1 cellular context compared by ENCODE assay signal in the genomic region with DNA sequence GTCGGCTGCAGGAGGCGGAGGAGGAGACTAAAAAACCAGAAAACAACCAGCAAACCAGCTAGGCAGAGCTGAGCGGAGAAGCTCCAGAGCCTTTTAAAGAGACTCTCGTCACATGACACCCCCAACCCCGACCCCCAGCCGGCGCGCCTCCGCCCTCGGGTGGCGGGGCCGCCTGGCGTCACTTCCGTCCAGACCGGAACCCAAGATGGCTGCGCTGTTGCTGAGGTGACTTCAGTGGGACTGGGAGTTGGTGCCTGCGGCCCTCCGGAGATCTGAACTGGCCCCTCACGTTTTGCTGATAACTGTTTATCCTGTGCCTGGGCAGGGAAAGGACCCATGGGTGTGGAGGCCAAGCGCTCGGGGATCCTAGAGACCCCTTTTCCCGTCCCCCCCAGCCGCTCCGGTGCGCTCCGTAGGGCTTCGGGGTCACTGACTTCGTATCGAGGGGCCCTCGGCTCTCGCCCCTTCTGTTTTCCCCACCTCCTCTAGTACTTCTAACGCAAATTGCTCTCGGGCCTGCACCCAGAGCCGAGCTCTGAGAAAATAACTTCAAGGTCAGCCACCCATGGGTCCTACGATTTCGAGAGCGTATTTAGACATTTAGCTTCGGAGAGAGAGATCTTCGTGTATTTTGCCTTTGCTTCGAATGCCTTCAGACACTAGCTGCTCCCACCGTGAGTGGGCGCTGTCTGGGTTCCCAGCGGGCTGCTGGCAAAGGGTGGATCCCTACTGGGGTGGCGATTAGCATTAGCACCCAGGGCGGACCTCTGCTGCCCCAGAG.
TF ChIP-seq lines count a peak whose summit lies in the region.

A gene with protein sequence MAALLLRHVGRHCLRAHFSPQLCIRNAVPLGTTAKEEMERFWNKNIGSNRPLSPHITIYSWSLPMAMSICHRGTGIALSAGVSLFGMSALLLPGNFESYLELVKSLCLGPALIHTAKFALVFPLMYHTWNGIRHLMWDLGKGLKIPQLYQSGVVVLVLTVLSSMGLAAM (plus strand): TSS at position 181 of the 781 bp plus-strand sequence. CDS start 25 bp downstream, at position 206.

TF ChIP-seq in K562, 482 proteins besides CTCF, POLR2A, EP300 and RAD21 (continued from another document and continues in another):
- TF ChIP-seq, protein P1, sequence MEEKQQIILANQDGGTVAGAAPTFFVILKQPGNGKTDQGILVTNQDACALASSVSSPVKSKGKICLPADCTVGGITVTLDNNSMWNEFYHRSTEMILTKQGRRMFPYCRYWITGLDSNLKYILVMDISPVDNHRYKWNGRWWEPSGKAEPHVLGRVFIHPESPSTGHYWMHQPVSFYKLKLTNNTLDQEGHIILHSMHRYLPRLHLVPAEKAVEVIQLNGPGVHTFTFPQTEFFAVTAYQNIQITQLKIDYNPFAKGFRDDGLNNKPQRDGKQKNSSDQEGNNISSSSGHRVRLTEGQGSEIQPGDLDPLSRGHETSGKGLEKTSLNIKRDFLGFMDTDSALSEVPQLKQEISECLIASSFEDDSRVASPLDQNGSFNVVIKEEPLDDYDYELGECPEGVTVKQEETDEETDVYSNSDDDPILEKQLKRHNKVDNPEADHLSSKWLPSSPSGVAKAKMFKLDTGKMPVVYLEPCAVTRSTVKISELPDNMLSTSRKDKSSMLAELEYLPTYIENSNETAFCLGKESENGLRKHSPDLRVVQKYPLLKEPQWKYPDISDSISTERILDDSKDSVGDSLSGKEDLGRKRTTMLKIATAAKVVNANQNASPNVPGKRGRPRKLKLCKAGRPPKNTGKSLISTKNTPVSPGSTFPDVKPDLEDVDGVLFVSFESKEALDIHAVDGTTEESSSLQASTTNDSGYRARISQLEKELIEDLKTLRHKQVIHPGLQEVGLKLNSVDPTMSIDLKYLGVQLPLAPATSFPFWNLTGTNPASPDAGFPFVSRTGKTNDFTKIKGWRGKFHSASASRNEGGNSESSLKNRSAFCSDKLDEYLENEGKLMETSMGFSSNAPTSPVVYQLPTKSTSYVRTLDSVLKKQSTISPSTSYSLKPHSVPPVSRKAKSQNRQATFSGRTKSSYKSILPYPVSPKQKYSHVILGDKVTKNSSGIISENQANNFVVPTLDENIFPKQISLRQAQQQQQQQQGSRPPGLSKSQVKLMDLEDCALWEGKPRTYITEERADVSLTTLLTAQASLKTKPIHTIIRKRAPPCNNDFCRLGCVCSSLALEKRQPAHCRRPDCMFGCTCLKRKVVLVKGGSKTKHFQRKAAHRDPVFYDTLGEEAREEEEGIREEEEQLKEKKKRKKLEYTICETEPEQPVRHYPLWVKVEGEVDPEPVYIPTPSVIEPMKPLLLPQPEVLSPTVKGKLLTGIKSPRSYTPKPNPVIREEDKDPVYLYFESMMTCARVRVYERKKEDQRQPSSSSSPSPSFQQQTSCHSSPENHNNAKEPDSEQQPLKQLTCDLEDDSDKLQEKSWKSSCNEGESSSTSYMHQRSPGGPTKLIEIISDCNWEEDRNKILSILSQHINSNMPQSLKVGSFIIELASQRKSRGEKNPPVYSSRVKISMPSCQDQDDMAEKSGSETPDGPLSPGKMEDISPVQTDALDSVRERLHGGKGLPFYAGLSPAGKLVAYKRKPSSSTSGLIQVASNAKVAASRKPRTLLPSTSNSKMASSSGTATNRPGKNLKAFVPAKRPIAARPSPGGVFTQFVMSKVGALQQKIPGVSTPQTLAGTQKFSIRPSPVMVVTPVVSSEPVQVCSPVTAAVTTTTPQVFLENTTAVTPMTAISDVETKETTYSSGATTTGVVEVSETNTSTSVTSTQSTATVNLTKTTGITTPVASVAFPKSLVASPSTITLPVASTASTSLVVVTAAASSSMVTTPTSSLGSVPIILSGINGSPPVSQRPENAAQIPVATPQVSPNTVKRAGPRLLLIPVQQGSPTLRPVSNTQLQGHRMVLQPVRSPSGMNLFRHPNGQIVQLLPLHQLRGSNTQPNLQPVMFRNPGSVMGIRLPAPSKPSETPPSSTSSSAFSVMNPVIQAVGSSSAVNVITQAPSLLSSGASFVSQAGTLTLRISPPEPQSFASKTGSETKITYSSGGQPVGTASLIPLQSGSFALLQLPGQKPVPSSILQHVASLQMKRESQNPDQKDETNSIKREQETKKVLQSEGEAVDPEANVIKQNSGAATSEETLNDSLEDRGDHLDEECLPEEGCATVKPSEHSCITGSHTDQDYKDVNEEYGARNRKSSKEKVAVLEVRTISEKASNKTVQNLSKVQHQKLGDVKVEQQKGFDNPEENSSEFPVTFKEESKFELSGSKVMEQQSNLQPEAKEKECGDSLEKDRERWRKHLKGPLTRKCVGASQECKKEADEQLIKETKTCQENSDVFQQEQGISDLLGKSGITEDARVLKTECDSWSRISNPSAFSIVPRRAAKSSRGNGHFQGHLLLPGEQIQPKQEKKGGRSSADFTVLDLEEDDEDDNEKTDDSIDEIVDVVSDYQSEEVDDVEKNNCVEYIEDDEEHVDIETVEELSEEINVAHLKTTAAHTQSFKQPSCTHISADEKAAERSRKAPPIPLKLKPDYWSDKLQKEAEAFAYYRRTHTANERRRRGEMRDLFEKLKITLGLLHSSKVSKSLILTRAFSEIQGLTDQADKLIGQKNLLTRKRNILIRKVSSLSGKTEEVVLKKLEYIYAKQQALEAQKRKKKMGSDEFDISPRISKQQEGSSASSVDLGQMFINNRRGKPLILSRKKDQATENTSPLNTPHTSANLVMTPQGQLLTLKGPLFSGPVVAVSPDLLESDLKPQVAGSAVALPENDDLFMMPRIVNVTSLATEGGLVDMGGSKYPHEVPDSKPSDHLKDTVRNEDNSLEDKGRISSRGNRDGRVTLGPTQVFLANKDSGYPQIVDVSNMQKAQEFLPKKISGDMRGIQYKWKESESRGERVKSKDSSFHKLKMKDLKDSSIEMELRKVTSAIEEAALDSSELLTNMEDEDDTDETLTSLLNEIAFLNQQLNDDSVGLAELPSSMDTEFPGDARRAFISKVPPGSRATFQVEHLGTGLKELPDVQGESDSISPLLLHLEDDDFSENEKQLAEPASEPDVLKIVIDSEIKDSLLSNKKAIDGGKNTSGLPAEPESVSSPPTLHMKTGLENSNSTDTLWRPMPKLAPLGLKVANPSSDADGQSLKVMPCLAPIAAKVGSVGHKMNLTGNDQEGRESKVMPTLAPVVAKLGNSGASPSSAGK (IDR thresholded peaks at IDR 0.05) = peak; percentile 43; the same call in 1 of the 2 replicates
- TF ChIP-seq ZNF324 (CRISPR knock-in tag; IDR thresholded peaks at IDR 0.05) = no peak
- no peak for TF ChIP-seq ZNF76 (CRISPR knock-in tag; IDR thresholded peaks at IDR 0.05; ENCODE audit: borderline replicate concordance)
- TF ChIP-seq GTF2E2 (tag; IDR thresholded peaks at IDR 0.05) = peak; percentile 47; the same call in 1 of the 2 replicates
- TF ChIP-seq, protein P2, sequence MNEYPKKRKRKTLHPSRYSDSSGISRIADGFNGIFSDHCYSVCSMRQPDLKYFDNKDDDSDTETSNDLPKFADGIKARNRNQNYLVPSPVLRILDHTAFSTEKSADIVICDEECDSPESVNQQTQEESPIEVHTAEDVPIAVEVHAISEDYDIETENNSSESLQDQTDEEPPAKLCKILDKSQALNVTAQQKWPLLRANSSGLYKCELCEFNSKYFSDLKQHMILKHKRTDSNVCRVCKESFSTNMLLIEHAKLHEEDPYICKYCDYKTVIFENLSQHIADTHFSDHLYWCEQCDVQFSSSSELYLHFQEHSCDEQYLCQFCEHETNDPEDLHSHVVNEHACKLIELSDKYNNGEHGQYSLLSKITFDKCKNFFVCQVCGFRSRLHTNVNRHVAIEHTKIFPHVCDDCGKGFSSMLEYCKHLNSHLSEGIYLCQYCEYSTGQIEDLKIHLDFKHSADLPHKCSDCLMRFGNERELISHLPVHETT (CRISPR knock-in tag; conservative IDR thresholded peaks at IDR 0.05 in 1 of 2, IDR thresholded peaks at IDR 0.05 in 1 of 2) = peak in 1 of 2 experiments; percentile 51; a peak in 1 of 4 replicates
- TF ChIP-seq TAF9B (IDR thresholded peaks at IDR 0.05; ENCODE audit: partially characterized antibody) = peak; percentile 96
- peak; percentile 96 for TF ChIP-seq SUPT5H (IDR thresholded peaks at IDR 0.05)
- TF ChIP-seq LEF1 (IDR thresholded peaks at IDR 0.05) = no peak
- TF ChIP-seq SIN3B (IDR thresholded peaks at IDR 0.05; ENCODE audit: low read depth) = peak; percentile 97
- TF ChIP-seq SIN3A (IDR thresholded peaks at IDR 0.05; ENCODE audit: borderline replicate concordance in 2 of 2, control insufficient read depth in 1 of 2, low read depth in 2 of 2, low read length in 2 of 2) = peak; percentile 46 to 88; a peak in 2 of 4 replicates
- TF ChIP-seq SAFB2 (IDR thresholded peaks at IDR 0.05; ENCODE audit: borderline replicate concordance, low read depth, low read length, severe bottlenecking) = no peak
- no peak for TF ChIP-seq KLF16 (IDR thresholded peaks at IDR 0.05)
- no peak for TF ChIP-seq TSC22D4 (tag; IDR thresholded peaks at IDR 0.05)
- peak; percentile 96 for TF ChIP-seq GABPA (tag; conservative IDR thresholded peaks at IDR 0.05; ENCODE audit: low read depth)
- TF ChIP-seq PTRF (tag; IDR thresholded peaks at IDR 0.05) = no peak
- TF ChIP-seq CCNT2 (IDR thresholded peaks at IDR 0.05; ENCODE audit: borderline replicate concordance, extremely low read depth, insufficient read length, low read depth, low read length) = peak; percentile 75
- no peak for TF ChIP-seq HMG20B (CRISPR knock-in tag; IDR thresholded peaks at IDR 0.05)
- TF ChIP-seq GATA2 (CRISPR knock-in tag; IDR thresholded peaks at IDR 0.05) = no peak
- TF ChIP-seq FOXA3 (CRISPR knock-in tag; conservative IDR thresholded peaks at IDR 0.05 in 1 of 2, IDR thresholded peaks at IDR 0.05 in 1 of 2) = peak in 1 of 2 experiments; percentile 57; a peak in 1 of 4 replicates
- TF ChIP-seq ZNF445 (CRISPR knock-in tag; IDR thresholded peaks at IDR 0.05; ENCODE audit: low read depth) = no peak
- TF ChIP-seq EGR1 (conservative IDR thresholded peaks at IDR 0.05) = peak; percentile 62
- 0 out of 2 replicates have a peak, but pooled peaks have one; percentile 9 for TF ChIP-seq FOXK1 (CRISPR knock-in tag; IDR thresholded peaks at IDR 0.05; ENCODE audit: borderline replicate concordance)
- TF ChIP-seq KDM2B (CRISPR knock-in tag; IDR thresholded peaks at IDR 0.05) = no peak
- TF ChIP-seq LCOR (CRISPR knock-in tag; IDR thresholded peaks at IDR 0.05) = peak; percentile 3; the same call in 1 of the 2 replicates
- TF ChIP-seq SMAD2 (IDR thresholded peaks at IDR 0.05; ENCODE audit: low read depth, low read length) = no peak
- TF ChIP-seq TRIM24 (IDR thresholded peaks at IDR 0.05) = no peak
- peak; percentile 30 to 42; a peak in 1 of 4 replicates for TF ChIP-seq ARNT (IDR thresholded peaks at IDR 0.05)
- TF ChIP-seq, protein P3, sequence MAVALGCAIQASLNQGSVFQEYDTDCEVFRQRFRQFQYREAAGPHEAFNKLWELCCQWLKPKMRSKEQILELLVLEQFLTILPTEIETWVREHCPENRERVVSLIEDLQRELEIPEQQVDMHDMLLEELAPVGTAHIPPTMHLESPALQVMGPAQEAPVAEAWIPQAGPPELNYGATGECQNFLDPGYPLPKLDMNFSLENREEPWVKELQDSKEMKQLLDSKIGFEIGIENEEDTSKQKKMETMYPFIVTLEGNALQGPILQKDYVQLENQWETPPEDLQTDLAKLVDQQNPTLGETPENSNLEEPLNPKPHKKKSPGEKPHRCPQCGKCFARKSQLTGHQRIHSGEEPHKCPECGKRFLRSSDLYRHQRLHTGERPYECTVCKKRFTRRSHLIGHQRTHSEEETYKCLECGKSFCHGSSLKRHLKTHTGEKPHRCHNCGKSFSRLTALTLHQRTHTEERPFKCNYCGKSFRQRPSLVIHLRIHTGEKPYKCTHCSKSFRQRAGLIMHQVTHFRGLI (CRISPR knock-in tag; IDR thresholded peaks at IDR 0.05) = no peak
- TF ChIP-seq CREBBP (IDR thresholded peaks at IDR 0.05; ENCODE audit: low read depth, low read length) = no peak
- TF ChIP-seq CAMTA2 (CRISPR knock-in tag; conservative IDR thresholded peaks at IDR 0.05) = no peak
- no peak for TF ChIP-seq NCOA1 (IDR thresholded peaks at IDR 0.05; ENCODE audit: low read depth)
- TF ChIP-seq, protein P4, sequence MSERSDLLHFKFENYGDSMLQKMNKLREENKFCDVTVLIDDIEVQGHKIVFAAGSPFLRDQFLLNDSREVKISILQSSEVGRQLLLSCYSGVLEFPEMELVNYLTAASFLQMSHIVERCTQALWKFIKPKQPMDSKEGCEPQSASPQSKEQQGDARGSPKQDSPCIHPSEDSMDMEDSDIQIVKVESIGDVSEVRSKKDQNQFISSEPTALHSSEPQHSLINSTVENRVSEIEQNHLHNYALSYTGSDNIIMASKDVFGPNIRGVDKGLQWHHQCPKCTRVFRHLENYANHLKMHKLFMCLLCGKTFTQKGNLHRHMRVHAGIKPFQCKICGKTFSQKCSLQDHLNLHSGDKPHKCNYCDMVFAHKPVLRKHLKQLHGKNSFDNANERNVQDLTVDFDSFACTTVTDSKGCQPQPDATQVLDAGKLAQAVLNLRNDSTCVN (CRISPR knock-in tag; IDR thresholded peaks at IDR 0.05) = no peak
- TF ChIP-seq KHSRP (IDR thresholded peaks at IDR 0.05) = no peak
- no peak for TF ChIP-seq PHB (CRISPR knock-in tag; IDR thresholded peaks at IDR 0.05)
- peak; percentile 29 for TF ChIP-seq ZNF24 (IDR thresholded peaks at IDR 0.05)
- no peak; the same call in 1 of the 2 replicates for TF ChIP-seq RB1 (IDR thresholded peaks at IDR 0.05; ENCODE audit: low read depth)
- TF ChIP-seq IRF2 (CRISPR knock-in tag; IDR thresholded peaks at IDR 0.05) = no peak
- peak; percentile 62 for TF ChIP-seq RFX1 (IDR thresholded peaks at IDR 0.05)
- TF ChIP-seq, protein P5, sequence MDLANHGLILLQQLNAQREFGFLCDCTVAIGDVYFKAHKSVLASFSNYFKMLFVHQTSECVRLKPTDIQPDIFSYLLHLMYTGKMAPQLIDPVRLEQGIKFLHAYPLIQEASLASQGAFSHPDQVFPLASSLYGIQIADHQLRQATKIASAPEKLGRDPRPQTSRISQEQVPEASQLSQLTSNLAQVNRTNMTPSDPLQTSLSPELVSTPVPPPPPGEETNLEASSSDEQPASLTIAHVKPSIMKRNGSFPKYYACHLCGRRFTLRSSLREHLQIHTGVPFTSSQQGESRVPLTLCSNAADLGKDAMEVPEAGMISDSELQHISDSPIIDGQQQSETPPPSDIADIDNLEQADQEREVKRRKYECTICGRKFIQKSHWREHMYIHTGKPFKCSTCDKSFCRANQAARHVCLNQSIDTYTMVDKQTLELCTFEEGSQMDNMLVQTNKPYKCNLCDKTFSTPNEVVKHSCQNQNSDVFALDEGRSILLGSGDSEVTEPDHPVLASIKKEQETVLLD (IDR thresholded peaks at IDR 0.05) = 0 out of 2 replicates have a peak, but pooled peaks have one; percentile 37
- no peak; a peak in 1 of 4 replicates for TF ChIP-seq HDAC1 (IDR thresholded peaks at IDR 0.05)
- TF ChIP-seq PTTG1 (tag; IDR thresholded peaks at IDR 0.05; ENCODE audit: low read depth) = no peak
- peak; percentile 85 for TF ChIP-seq HDAC8 (tag; IDR thresholded peaks at IDR 0.05)
- TF ChIP-seq, protein P6, sequence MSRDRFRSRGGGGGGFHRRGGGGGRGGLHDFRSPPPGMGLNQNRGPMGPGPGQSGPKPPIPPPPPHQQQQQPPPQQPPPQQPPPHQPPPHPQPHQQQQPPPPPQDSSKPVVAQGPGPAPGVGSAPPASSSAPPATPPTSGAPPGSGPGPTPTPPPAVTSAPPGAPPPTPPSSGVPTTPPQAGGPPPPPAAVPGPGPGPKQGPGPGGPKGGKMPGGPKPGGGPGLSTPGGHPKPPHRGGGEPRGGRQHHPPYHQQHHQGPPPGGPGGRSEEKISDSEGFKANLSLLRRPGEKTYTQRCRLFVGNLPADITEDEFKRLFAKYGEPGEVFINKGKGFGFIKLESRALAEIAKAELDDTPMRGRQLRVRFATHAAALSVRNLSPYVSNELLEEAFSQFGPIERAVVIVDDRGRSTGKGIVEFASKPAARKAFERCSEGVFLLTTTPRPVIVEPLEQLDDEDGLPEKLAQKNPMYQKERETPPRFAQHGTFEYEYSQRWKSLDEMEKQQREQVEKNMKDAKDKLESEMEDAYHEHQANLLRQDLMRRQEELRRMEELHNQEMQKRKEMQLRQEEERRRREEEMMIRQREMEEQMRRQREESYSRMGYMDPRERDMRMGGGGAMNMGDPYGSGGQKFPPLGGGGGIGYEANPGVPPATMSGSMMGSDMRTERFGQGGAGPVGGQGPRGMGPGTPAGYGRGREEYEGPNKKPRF (IDR thresholded peaks at IDR 0.05; ENCODE audit: low read depth, low read length) = no peak
- TF ChIP-seq ZKSCAN8 (CRISPR knock-in tag; IDR thresholded peaks at IDR 0.05) = no peak
